Comparison of ENCODE assay signal across 7 cellular contexts in genomic region chr12:6209428-6209827, GRCh38. TPM values are rescaled to one million over a fixed set of nuclear protein-coding genes. Genes with fewer than 3 reads are reported as not detected.
DNase-seq lines count a peak whose midpoint lies in the region; ATAC-seq and TF ChIP-seq lines count a peak whose summit lies in the region.
"Not testable (repeated sequence)": the region's sequence is repeated elsewhere in the genome, so short reads cannot be mapped to it uniquely, and the experiment has no call there.

No MANE protein-coding gene starts in this region.

- not testable (repeated sequence) for H3K9ac ChIP-seq in IMR-90 (ENCODE audit: low read depth, low read length); smooth muscle cell (ENCODE audit: low read depth)
- peak overlapping the region in 1 of 2 donors; percentile 19 for H3K9ac ChIP-seq in mucosa of rectum (ENCODE audit: low read depth in 1 of 2, low read length in 2 of 2)

- TF ChIP-seq POLR2A in IMR-90 (IDR thresholded peaks at IDR 0.05; ENCODE audit: low read depth, low read length); heart left ventricle (IDR thresholded peaks at IDR 0.05); tibial nerve (IDR thresholded peaks at IDR 0.05): not testable (repeated sequence)

- not testable (repeated sequence) for H2BK15ac ChIP-seq in IMR-90 (ENCODE audit: low read depth, low read length)

- H2BK5ac ChIP-seq in IMR-90 (ENCODE audit: low read depth, low read length, poor library complexity, severe bottlenecking) = not testable (repeated sequence)

- dilution Hi-C loops in IMR-90 (cut with HindIII; ENCODE audit: low sequenced_read_pairs, unreplicated experiment) = not testable (repeated sequence)

- not testable (repeated sequence) for H4K8ac ChIP-seq in IMR-90 (ENCODE audit: low read depth in 2 of 2, low read length in 2 of 2)

- 0 out of 2 replicates have a peak overlapping the region, but pooled peaks have one; percentile 52 for H2AK5ac ChIP-seq in IMR-90 (ENCODE audit: low read depth, low read length)

- H3K9me3 Mint-ChIP-seq in WTC11 = not testable (repeated sequence)

- H3K14ac ChIP-seq in IMR-90 (replicated peaks; ENCODE audit: low read depth, low read length) = not testable (repeated sequence)

- not testable (repeated sequence) for TF ChIP-seq EP300 in tibial nerve (IDR thresholded peaks at IDR 0.05)

- TF ChIP-seq CTCF in IMR-90 (conservative IDR thresholded peaks at IDR 0.05; ENCODE audit: low read depth, low read length); WTC11 (IDR thresholded peaks at IDR 0.05); heart left ventricle (IDR thresholded peaks at IDR 0.05); smooth muscle cell (IDR thresholded peaks at IDR 0.05; ENCODE audit: borderline replicate concordance, insufficient read depth, poor library complexity, severe bottlenecking); tibial nerve (IDR thresholded peaks at IDR 0.05): not testable (repeated sequence)

- H4K5ac ChIP-seq in IMR-90 (ENCODE audit: low read depth, low read length) = not testable (repeated sequence)

- H3K36me3 Mint-ChIP-seq in WTC11 = peaks cover 49% of the 10 kb centered on the region

- H3K23ac ChIP-seq in IMR-90 (ENCODE audit: low read depth, low read length) = not testable (repeated sequence)

- ATAC-seq in IMR-90 (ENCODE audit: low read depth); WTC11; heart left ventricle: not testable (repeated sequence)

- peak overlapping the region; percentile 90 for H3K27ac Mint-ChIP-seq in WTC11

- not testable (repeated sequence) for H3K4me2 ChIP-seq in IMR-90 (ENCODE audit: low read depth, low read length)
- H3K4me2 ChIP-seq in smooth muscle cell = peak overlapping the region; percentile 32

- H3K27me3 ChIP-seq in IMR-90 (ENCODE audit: control insufficient read depth, insufficient read depth, low read length); heart left ventricle; mucosa of rectum (ENCODE audit: control insufficient read depth in 2 of 2, insufficient read depth in 2 of 2, low read length in 2 of 2); smooth muscle cell (ENCODE audit: low read depth); tibial nerve: not testable (repeated sequence)

- peaks cover 95% of the 10 kb centered on the region for H3K4me1 Mint-ChIP-seq in WTC11

- not testable (repeated sequence) for H3K27ac ChIP-seq in IMR-90 (ENCODE audit: insufficient read depth, low read length)
- H3K27ac ChIP-seq in epithelial cell of prostate (peak overlapping the region; percentile 99), heart left ventricle (peak overlapping the region in 7 of 12 donors; percentile 14 to 99 (median 41)), mucosa of rectum (ENCODE audit: low read depth in 2 of 2, low read length in 2 of 2) (peak overlapping the region; percentile 79 to 87), smooth muscle cell (ENCODE audit: low read depth) (peak overlapping the region; percentile 2), tibial nerve (peak overlapping the region in 3 of 4 donors; percentile 66 to 99 (median 94))

- H2BK120ac ChIP-seq in IMR-90 (ENCODE audit: low read depth, low read length) = not testable (repeated sequence)

- TF ChIP-seq RAD21 in IMR-90 (IDR thresholded peaks at IDR 0.05; ENCODE audit: low read length) = not testable (repeated sequence)

- H3K56ac ChIP-seq in IMR-90 (ENCODE audit: extremely low read depth, insufficient read depth, low read length) = not testable (repeated sequence)

- peaks cover 20% of the 10 kb centered on the region for H3K9me1 ChIP-seq in IMR-90 (ENCODE audit: insufficient read depth, low read length)

- not testable (repeated sequence) for H3K9me3 ChIP-seq in IMR-90 (ENCODE audit: control insufficient read depth, insufficient read depth, low read length); heart left ventricle; mucosa of rectum (ENCODE audit: control insufficient read depth in 2 of 2, low read length in 2 of 2); smooth muscle cell (replicated peaks; ENCODE audit: low read depth); tibial nerve

- H3K4me1 ChIP-seq in IMR-90 (ENCODE audit: control insufficient read depth, insufficient read depth, low read length) (peaks cover 21% of the 10 kb centered on the region), heart left ventricle (peaks cover 7 to 97% (median 57%) of the 10 kb centered on the region in 12 donors), mucosa of rectum (ENCODE audit: control insufficient read depth in 2 of 2, insufficient read depth in 2 of 2, low read length in 2 of 2) (peaks cover 78 to 87% of the 10 kb centered on the region in 2 donors), smooth muscle cell (ENCODE audit: low read depth) (peaks cover 22% of the 10 kb centered on the region), tibial nerve (peaks cover 0 to 98% (median 78%) of the 10 kb centered on the region in 4 donors)

- not testable (repeated sequence) for H3K18ac ChIP-seq in IMR-90 (ENCODE audit: low read depth, low read length)

- not testable (repeated sequence) for H3K4me3 Mint-ChIP-seq in WTC11

- not testable (repeated sequence) for BruUV-seq in IMR-90 (replicated peaks; lab: Mats Ljungman, UMichigan)

- H2AK9ac ChIP-seq in IMR-90 (replicated peaks; ENCODE audit: low read depth, low read length, poor library complexity) = not testable (repeated sequence)

- H2AFZ ChIP-seq in IMR-90 (replicated peaks; ENCODE audit: low read length, poor library complexity); smooth muscle cell (ENCODE audit: low read depth): not testable (repeated sequence)

- H4K20me1 ChIP-seq in IMR-90 (ENCODE audit: insufficient read depth, low read length) = not testable (repeated sequence)
- peaks cover 10% of the 10 kb centered on the region for H4K20me1 ChIP-seq in smooth muscle cell (ENCODE audit: low read depth)

- in situ Hi-C loops in IMR-90 (cut with MboI; ENCODE audit: low sequenced_read_pairs) = loop anchor here (5.0 kb wide), 1 partner anchor 68 kb away; no protein-coding TSS in a partner anchor

- not testable (repeated sequence) for H4K91ac ChIP-seq in IMR-90 (ENCODE audit: insufficient read depth, low read depth, low read length)

- not testable (repeated sequence) for DNase-seq in IMR-90; WTC11 (ENCODE audit: low spot score); epithelial cell of prostate (ENCODE audit: low read depth, low spot score); heart left ventricle; smooth muscle cell (lab: John Stamatoyannopoulos, UW; ENCODE audit: unreplicated experiment); tibial nerve (ENCODE audit: low spot score in 2 of 2)

- not testable (repeated sequence) for H2BK20ac ChIP-seq in IMR-90 (ENCODE audit: low read depth, low read length)

- not testable (repeated sequence) for H3K36me3 ChIP-seq in IMR-90 (ENCODE audit: control insufficient read depth, insufficient read depth, low read length); smooth muscle cell (ENCODE audit: low read depth)
- H3K36me3 ChIP-seq in heart left ventricle = peaks cover 0 to 54% (median 17%) of the 10 kb centered on the region in 9 donors
- peaks cover 10 to 25% of the 10 kb centered on the region in 2 donors for H3K36me3 ChIP-seq in mucosa of rectum (ENCODE audit: control insufficient read depth in 2 of 2, insufficient read depth in 2 of 2, low read length in 2 of 2)
- peaks cover 0 to 11% (median 0%) of the 10 kb centered on the region in 3 donors for H3K36me3 ChIP-seq in tibial nerve

- peaks cover 0 to 59% of the 10 kb centered on the region in 2 experiments; a peak in 3 of 4 replicates for H3K79me1 ChIP-seq in IMR-90 (ENCODE audit: low read depth in 1 of 2, low read length in 2 of 2)

- POLR2A ChIA-PET in IMR-90 (lab: Charles Lee; ENCODE audit: unreplicated experiment) = not testable (repeated sequence)
- POLR2A ChIA-PET in WTC11 (lab: Charles Lee) = interaction anchor here (1.1 kb wide), 1 partner anchor 8 kb away, joined by 3 read pairs; no protein-coding TSS in a partner anchor

- intact Hi-C loops in IMR-90 (cut with micrococcal nuclease); heart left ventricle (cut with DNase I): not testable (repeated sequence)

- H3K27me3 Mint-ChIP-seq in WTC11 (ENCODE audit: low read depth) = not testable (repeated sequence)

- CTCF ChIA-PET in IMR-90 (lab: Yijun Ruan, JAX) = interaction anchor here (1.0 to 1.3 kb wide), 2 partner anchors 14 to 75 kb away, joined by 3 to 4 read pairs; no protein-coding TSS in a partner anchor
- CTCF ChIA-PET in WTC11 (lab: Charles Lee) = interaction anchor here (4.2 kb wide), 1 partner anchor 14 kb away, joined by 19 read pairs; no protein-coding TSS in a partner anchor

- H3K79me2 ChIP-seq in smooth muscle cell (ENCODE audit: low read depth) = peaks cover 54% of the 10 kb centered on the region

- H3K4me3 ChIP-seq in IMR-90 (ENCODE audit: insufficient read depth, low read depth, low read length); heart left ventricle; mucosa of rectum (ENCODE audit: low read length in 2 of 2); smooth muscle cell; tibial nerve: not testable (repeated sequence)

- no CpG with 5 or more reads among the region's 4 CpGs for WGBS in IMR-90 (ENCODE audit: extremely low coverage in 2 of 2, insufficient read length in 1 of 2), 2 experiments
- 87 to 96% (median 94%) methylated on average over 4 of the region's 4 CpGs for WGBS in heart left ventricle, 4 donors
- WGBS in smooth muscle cell (ENCODE audit: low lambda C conversion rate) = 58% methylated on average over 4 of the region's 4 CpGs
- 82 to 91% methylated on average over 4 of the region's 4 CpGs for WGBS in tibial nerve, 2 donors

- H3F3A ChIP-seq in smooth muscle cell (ENCODE audit: low read depth) = peaks cover 17% of the 10 kb centered on the region

- not testable (repeated sequence) for H3K4ac ChIP-seq in IMR-90 (ENCODE audit: low read depth, low read length)

RNA-seq across cellular contexts. Expression of gene CD9, which starts 9.2 kb away (rescaled TPM):
- total RNA-seq in IMR-90 (2012; rRNA removed) = 48.8 and 70.0 TPM in 2 replicates
- polyA plus RNA-seq in IMR-90 (2012; rRNA removed) = 69.1 and 70.9 TPM in 2 replicates
- 50.1 and 55.3 TPM in 2 replicates for polyA plus RNA-seq in IMR-90 (2012; cell fraction: cytosol; rRNA removed)
- polyA plus RNA-seq in IMR-90 (2012; cell fraction: nucleus; rRNA removed; ENCODE audit: low replicate concordance) = 19.2 and 35.5 TPM in 2 replicates
- total RNA-seq in WTC11 (2021) = 241 to 260 TPM (median 251 TPM) in 3 replicates
- total RNA-seq in heart left ventricle = 10 to 100 TPM; 29.9 to 96.1 (median 54.7) TPM
- polyA plus RNA-seq in heart left ventricle = 10 to 100 TPM; 63.2 to 87.4 TPM
- 153 and 207 TPM in 2 replicates for total RNA-seq in smooth muscle cell
- 144 and 236 TPM in 2 replicates for polyA plus RNA-seq in smooth muscle cell
- total RNA-seq in tibial nerve = 100 to 1,000 TPM; 297 to 500 (median 391) TPM
